Comparison of ENCODE assay signal across 19 cellular contexts in genomic region chr4:118259103-118259502, GRCh38.
DNase-seq lines count a peak whose midpoint lies in the region; FAIRE-seq and TF ChIP-seq lines count a peak whose summit lies in the region.
"Had no signal": no experiment of that assay in that cellular context is flagged by ENCODE, and none has a peak within 500 bp of the region (broad histone marks: within the 10 kb centered on the region; RNA-seq: fewer than 3 reads in every experiment).

No MANE protein-coding gene starts in this region.

- no peak for TF ChIP-seq RAD21 in H1 (IDR thresholded peaks at IDR 0.05 in 1 of 2, conservative IDR thresholded peaks at IDR 0.05 in 1 of 2; ENCODE audit: low read depth in 2 of 2, low read length in 2 of 2)

- H3K4me1 ChIP-seq in H1 (replicated peaks in 1 of 4; ENCODE audit: control insufficient read depth in 3 of 4, insufficient read depth in 4 of 4, low read length in 3 of 4) = no peaks in the 10 kb centered on the region
- H3K4me1 ChIP-seq in hepatocyte (ENCODE audit: insufficient read depth) = no peaks in the 10 kb centered on the region
- H3K4me1 ChIP-seq in OCI-LY7 (ENCODE audit: insufficient read depth, low read length, poor library complexity, severe bottlenecking) = no peaks in the 10 kb centered on the region
- H3K4me1 ChIP-seq: BLaER1, Caco-2 had no signal

- no peak for TF ChIP-seq EP300 in H1 (IDR thresholded peaks at IDR 0.05; ENCODE audit: borderline replicate concordance in 1 of 2, low read depth in 2 of 2, low read length in 2 of 2)

- H3K79me2 ChIP-seq in H1 (ENCODE audit: control insufficient read depth in 1 of 2, insufficient read depth in 2 of 2, low read length in 2 of 2) = no peaks in the 10 kb centered on the region
- no peaks in the 10 kb centered on the region for H3K79me2 ChIP-seq in hepatocyte
- no peaks in the 10 kb centered on the region for H3K79me2 ChIP-seq in OCI-LY7 (ENCODE audit: insufficient read depth, low read depth, low read length)

- intact Hi-C loops in OCI-LY7 (cut with micrococcal nuclease; ENCODE audit: unreplicated experiment) = no loop called here

- no peak overlapping the region for H3K9ac ChIP-seq in H1 (replicated peaks in 1 of 4; ENCODE audit: extremely low read depth in 1 of 4, low read depth in 3 of 4, low read length in 3 of 4)
- H3K9ac ChIP-seq: BLaER1 had no signal

- H3K36me3 ChIP-seq in H1 (ENCODE audit: control insufficient read depth in 2 of 4, insufficient read depth in 4 of 4, low read length in 3 of 4) (no peaks in the 10 kb centered on the region), hepatocyte (replicated peaks; ENCODE audit: insufficient read depth, low read depth) (no peaks in the 10 kb centered on the region), OCI-LY7 (ENCODE audit: insufficient read depth, low read length) (no peaks in the 10 kb centered on the region)
- H3K36me3 ChIP-seq: BLaER1 had no signal

- H3K14ac ChIP-seq in H1 (ENCODE audit: insufficient read length) = no peak overlapping the region

- no peak overlapping the region for H3K4me3 ChIP-seq in H1 (ENCODE audit: extremely low read depth in 1 of 4, insufficient read depth in 2 of 4, low read depth in 3 of 4, low read length in 4 of 4)
- H3K4me3 ChIP-seq in hepatocyte = no peak overlapping the region
- no peak overlapping the region for H3K4me3 ChIP-seq in OCI-LY7 (ENCODE audit: low read depth, low read length, poor library complexity, severe bottlenecking)
- H3K4me3 ChIP-seq: BLaER1 had no signal

- H3K27ac ChIP-seq in H1 (ENCODE audit: low read depth, low read length) = no peak overlapping the region
- H3K27ac ChIP-seq in hepatocyte = no peak overlapping the region
- H3K27ac ChIP-seq in OCI-LY7 (ENCODE audit: low read depth, low read length, poor library complexity, severe bottlenecking) = no peak overlapping the region
- H3K27ac ChIP-seq: 22Rv1, BLaER1, C4-2B had no signal

- no peak overlapping the region for H4K8ac ChIP-seq in H1 (ENCODE audit: extremely low read depth, insufficient read depth, low read length)

- DNase-seq in HEK293T (ENCODE audit: extremely low spot score) (no peak), OCI-M1 (lab: John Stamatoyannopoulos, UW) (peak; percentile 32), H1 (ENCODE audit: low read depth in 1 of 2, low spot score in 2 of 2) (no peak), hepatocyte (ENCODE audit: low spot score) (no peak), OCI-LY7 (ENCODE audit: low spot score) (no peak)
- no peak for DNase-seq in effector CD8-positive, alpha-beta T cell (lab: John Stamatoyannopoulos, UW)
- DNase-seq: Caco-2; CD4-positive, CD25-positive, alpha-beta regulatory T cell; CD8-positive, alpha-beta T cell; DMS153; DND-41; GOT3; H7; HCEC 1CT had no signal

- no peak overlapping the region for H2AK5ac ChIP-seq in H1 (ENCODE audit: low read depth, low read length)

- H2AFZ ChIP-seq in H1 (ENCODE audit: low read length) (0 out of 2 replicates have a peak overlapping the region, but pooled peaks have one; percentile 8), hepatocyte (no peak overlapping the region), OCI-LY7 (ENCODE audit: low read length) (no peak overlapping the region)

- TF ChIP-seq CTCF in H1 (IDR thresholded peaks at IDR 0.05; ENCODE audit: control extremely low read depth in 1 of 3, insufficient read depth in 1 of 3, low read depth in 1 of 3, low read length in 3 of 3) (no peak), hepatocyte (IDR thresholded peaks at IDR 0.05; ENCODE audit: poor library complexity) (no peak), OCI-LY7 (conservative IDR thresholded peaks at IDR 0.05; ENCODE audit: low read length) (no peak)

- FAIRE-seq in H1 (lab: Jason Lieb, UNC) = no peak
- FAIRE-seq: G401.6, GM12892 had no signal

- no peak overlapping the region for H2BK20ac ChIP-seq in H1 (ENCODE audit: low read length)

- H4K20me1 ChIP-seq in H1 (replicated peaks in 1 of 2; ENCODE audit: control insufficient read depth in 1 of 2, insufficient read depth in 2 of 2, low read length in 2 of 2) (no peaks in the 10 kb centered on the region), hepatocyte (ENCODE audit: insufficient read depth, poor library complexity, severe bottlenecking) (no peaks in the 10 kb centered on the region), OCI-LY7 (ENCODE audit: insufficient read depth, low read length) (no peaks in the 10 kb centered on the region)
- H4K20me1 ChIP-seq: BLaER1 had no signal

- TF ChIP-seq POLR2A in H1 (IDR thresholded peaks at IDR 0.05; ENCODE audit: control extremely low read depth in 1 of 2, low read depth in 2 of 2, low read length in 2 of 2) = no peak

- no peak overlapping the region for H3K23ac ChIP-seq in H1 (ENCODE audit: insufficient read length)

- H3K9me2 ChIP-seq in hepatocyte (replicated peaks; ENCODE audit: insufficient read depth) (no peaks in the 10 kb centered on the region), OCI-LY7 (ENCODE audit: insufficient read depth, low read length) (no peaks in the 10 kb centered on the region)

- H3K27me3 ChIP-seq in H1 (replicated peaks in 1 of 4; ENCODE audit: control insufficient read depth in 3 of 4, extremely low read depth in 1 of 4, insufficient read depth in 3 of 4, low read length in 3 of 4) (no peaks in the 10 kb centered on the region), hepatocyte (no peaks in the 10 kb centered on the region)
- H3K27me3 ChIP-seq: BLaER1 had no signal

- H3K9me3 ChIP-seq in H1 (ENCODE audit: insufficient read depth in 2 of 2, low read depth in 1 of 2, low read length in 1 of 2) (no peaks in the 10 kb centered on the region), hepatocyte (ENCODE audit: low read depth) (no peaks in the 10 kb centered on the region), OCI-LY7 (ENCODE audit: low read length) (no peaks in the 10 kb centered on the region)
- H3K9me3 ChIP-seq: BLaER1, Caco-2 had no signal

- no peak overlapping the region for H4K5ac ChIP-seq in H1 (ENCODE audit: insufficient read length, low read depth, low read length)

- H3K79me1 ChIP-seq in H1 (ENCODE audit: low read depth, low read length) = no peaks in the 10 kb centered on the region

- H3K56ac ChIP-seq in H1 (replicated peaks; ENCODE audit: insufficient read length, low read depth, low read length) = no peak overlapping the region

- no peak overlapping the region for H3K18ac ChIP-seq in H1 (ENCODE audit: extremely low read depth, low read length)

- WGBS in H1 (ENCODE audit: extremely low coverage in 1 of 2, insufficient coverage in 1 of 2, insufficient read length in 1 of 2, insufficient replicate concordance in 2 of 2, low coverage in 1 of 2, low lambda C conversion rate in 2 of 2, missing lambda C conversion rate in 1 of 2), 2 experiments = 86% methylated on average over 4 of the region's 4 CpGs; no CpG with 5 or more reads in 1 of the 2 experiments
- 82% methylated on average over 4 of the region's 4 CpGs for WGBS in hepatocyte (ENCODE audit: low lambda C conversion rate, missing lambda C conversion rate)

- H2BK5ac ChIP-seq in H1 (ENCODE audit: low read depth, low read length) = no peak overlapping the region

- H3K23me2 ChIP-seq in H1 (ENCODE audit: low read depth, low read length) = no peaks in the 10 kb centered on the region

- H2BK15ac ChIP-seq in H1 (ENCODE audit: low read length) = no peak overlapping the region

- no peak overlapping the region for H2BK12ac ChIP-seq in H1 (ENCODE audit: low read depth, low read length)

- CTCF ChIA-PET in HEK293T (lab: Yijun Ruan, JAX) = no interaction called here
- CTCF ChIA-PET in H1 (lab: Charles Lee; ENCODE audit: partially characterized antibody) = interaction anchor here (0.9 to 1.1 kb wide), 2 partner anchors 14 to 181 kb away, joined by 3 read pairs; no protein-coding TSS in a partner anchor
- CTCF ChIA-PET in OCI-LY7 (lab: Charles Lee; ENCODE audit: unreplicated experiment) = no interaction called here

- POLR2A ChIA-PET in HEK293T (lab: Yijun Ruan, JAX) (no interaction called here), H1 (lab: Charles Lee; ENCODE audit: partially characterized antibody) (no interaction called here), OCI-LY7 (lab: Charles Lee) (no interaction called here)

- H4K91ac ChIP-seq in H1 (replicated peaks; ENCODE audit: insufficient read length, low read length) = no peak overlapping the region

- H3K4ac ChIP-seq in H1 (replicated peaks; ENCODE audit: insufficient read length, low read depth, low read length) = no peak overlapping the region

- no TSS peak for BruUV-seq in OCI-LY7 (replicated peaks; lab: Mats Ljungman, UMichigan)

- no peak overlapping the region for H3K4me2 ChIP-seq in H1 (ENCODE audit: insufficient read depth in 1 of 2, low read depth in 2 of 2, low read length in 2 of 2)
- H3K4me2 ChIP-seq in hepatocyte = no peak overlapping the region
- no peak overlapping the region for H3K4me2 ChIP-seq in OCI-LY7 (ENCODE audit: low read length)
- H3K4me2 ChIP-seq: BLaER1 had no signal

- no peak overlapping the region for H2BK120ac ChIP-seq in H1 (replicated peaks; ENCODE audit: low read depth, low read length)

TF ChIP-seq in HEK293T, 16 proteins besides CTCF, POLR2A, EP300 and RAD21:
- TF ChIP-seq PKNOX1 (IDR thresholded peaks at IDR 0.05) (peak; percentile 53; the same call in 1 of the 2 replicates), ELF4 (IDR thresholded peaks at IDR 0.05) (no peak)
TF ChIP-seq in HEK293T: peak in this region for 1.

TF ChIP-seq in H1, 55 proteins besides CTCF, POLR2A, EP300 and RAD21:
- TF ChIP-seq KDM4A (IDR thresholded peaks at IDR 0.05; ENCODE audit: low read depth, low read length, severe bottlenecking) = no peak
- TF ChIP-seq JUND (IDR thresholded peaks at IDR 0.05; ENCODE audit: low read length) = no peak
- TF ChIP-seq BACH1 (IDR thresholded peaks at IDR 0.05; ENCODE audit: low read length) = no peak
- no peak for TF ChIP-seq RNF2 (IDR thresholded peaks at IDR 0.05; ENCODE audit: borderline replicate concordance, low read depth, low read length, missing control alignments, poor library complexity, severe bottlenecking)
- no peak for TF ChIP-seq ATF3 (IDR thresholded peaks at IDR 0.05; ENCODE audit: insufficient read depth, low read depth, low read length)
- TF ChIP-seq CHD1 (IDR thresholded peaks at IDR 0.05; ENCODE audit: low read depth, low read length) = no peak
- TF ChIP-seq KDM1A (IDR thresholded peaks at IDR 0.05; ENCODE audit: borderline replicate concordance, low read length) = no peak
